In genomic region chr1:204406621-204407020, GRCh38 we compare ENCODE assay signal across 9 cellular contexts. TPM values are rescaled to one million over a fixed set of nuclear protein-coding genes. Genes with fewer than 3 reads are reported as not detected.
DNase-seq lines count a peak whose midpoint lies in the region; ATAC-seq, FAIRE-seq and TF ChIP-seq lines count a peak whose summit lies in the region.
"Had no signal": no experiment of that assay in that cellular context is flagged by ENCODE, and none has a peak within 500 bp of the region (broad histone marks: within the 10 kb centered on the region; RNA-seq: fewer than 3 reads in every experiment).

No MANE protein-coding gene starts in this region.

- peak overlapping the region; percentile 99 for H3K9ac ChIP-seq in Loucy (ENCODE audit: low read depth, low read length, poor library complexity, severe bottlenecking)

- peak overlapping the region; percentile 74 for H3K4me2 ChIP-seq in Loucy (ENCODE audit: low read depth, low read length, poor library complexity, severe bottlenecking)

- H3K9me2 ChIP-seq in Loucy (replicated peaks; ENCODE audit: low read depth, low read length): no peaks in the 10 kb centered on the region

- H3K4me3 ChIP-seq in BJ (ENCODE audit: low read depth, low read length) (peak overlapping the region; percentile 72), Loucy (ENCODE audit: low read length, poor library complexity, severe bottlenecking) (peak overlapping the region; percentile 99), ectodermal cell (ENCODE audit: insufficient read depth, low read depth, low read length) (peak overlapping the region; percentile 94)

- peaks cover 98% of the 10 kb centered on the region for H3K79me2 ChIP-seq in Loucy (ENCODE audit: insufficient read depth, low read length)

- H3K4me1 Mint-ChIP-seq in neural crest cell: peaks cover 40% of the 10 kb centered on the region

- peak overlapping the region; percentile 98 for H3K4me3 Mint-ChIP-seq in neural crest cell

- H3K9me3 ChIP-seq in Loucy (ENCODE audit: insufficient read depth, low read depth, low read length) (no peaks in the 10 kb centered on the region), ectodermal cell (ENCODE audit: control insufficient read depth, low read length) (no peaks in the 10 kb centered on the region)

- no peak overlapping the region for H2AFZ ChIP-seq in Loucy (ENCODE audit: low read length)

- no peaks in the 10 kb centered on the region for H3F3A ChIP-seq in Loucy (ENCODE audit: low read depth)

- H3K9me3 Mint-ChIP-seq in neural crest cell: no peaks in the 10 kb centered on the region

- no peaks in the 10 kb centered on the region for H3K27me3 Mint-ChIP-seq in neural crest cell (ENCODE audit: low read depth)

- POLR2A ChIA-PET in BJ (lab: Charles Lee): no interaction called here

- no peak overlapping the region for H3K27ac Mint-ChIP-seq in neural crest cell (ENCODE audit: unreplicated experiment)

- peaks cover 6% of the 10 kb centered on the region for H3K36me3 ChIP-seq in BJ (ENCODE audit: control insufficient read depth, insufficient read depth, low read length)
- peaks cover 41% of the 10 kb centered on the region for H3K36me3 ChIP-seq in Loucy (ENCODE audit: insufficient read depth, low read length)
- peaks cover 17% of the 10 kb centered on the region for H3K36me3 ChIP-seq in ectodermal cell (ENCODE audit: control insufficient read depth, insufficient read depth, low read length)

- no peak for FAIRE-seq in H54 (lab: Jason Lieb, UNC)

- no peaks in the 10 kb centered on the region for H3K27me3 ChIP-seq in BJ (ENCODE audit: control insufficient read depth, insufficient read depth, low read length)
- H3K27me3 ChIP-seq in Loucy (ENCODE audit: insufficient read depth, low read length, poor library complexity, severe bottlenecking): peaks cover 8% of the 10 kb centered on the region
- no peaks in the 10 kb centered on the region for H3K27me3 ChIP-seq in ectodermal cell (ENCODE audit: control insufficient read depth, insufficient read depth, low read length, poor library complexity, severe bottlenecking)

- CTCF ChIA-PET in BJ (lab: Yijun Ruan, JAX): interaction anchor here (0.8 to 4.9 kb wide), 4 partner anchors 10 to 193 kb away, joined by 3 to 59 read pairs (median 8); partner anchors contain the start of gene GOLT1A

- ATAC-seq in GM18870 (IDR thresholded peaks at IDR 0.05; ENCODE audit: unreplicated experiment) (no peak), HG03039 (IDR thresholded peaks at IDR 0.05; ENCODE audit: unreplicated experiment) (no peak)

- H4K20me1 ChIP-seq in Loucy (ENCODE audit: insufficient read depth, low read length, poor library complexity, severe bottlenecking): peaks cover 87% of the 10 kb centered on the region

- no peak for TF ChIP-seq POLR2A in H54 (IDR thresholded peaks at IDR 0.05; ENCODE audit: low read depth, low read length)

- TF ChIP-seq CTCF in BJ (IDR thresholded peaks at IDR 0.05; ENCODE audit: insufficient read depth, low read depth, low read length) (no peak), Loucy (conservative IDR thresholded peaks at IDR 0.05; ENCODE audit: low read length) (no peak), neural crest cell (conservative IDR thresholded peaks at IDR 0.05) (no peak)

- 86 to 90% methylated on average over 3 of the region's 4 CpGs for WGBS in ectodermal cell, 2 experiments

- H3K27ac ChIP-seq in ectodermal cell (ENCODE audit: insufficient read depth, low read depth, low read length, poor library complexity, severe bottlenecking): no peak overlapping the region

- no peaks in the 10 kb centered on the region for H3K36me3 Mint-ChIP-seq in neural crest cell (ENCODE audit: low read depth)

- H3K4me1 ChIP-seq in Loucy (ENCODE audit: insufficient read depth, low read length, poor library complexity, severe bottlenecking): peaks cover 35% of the 10 kb centered on the region
- no peaks in the 10 kb centered on the region for H3K4me1 ChIP-seq in ectodermal cell (ENCODE audit: control insufficient read depth, insufficient read depth, low read length)

- no peak for DNase-seq in BJ (ENCODE audit: low read depth)
- no peak for DNase-seq in neural crest cell (ENCODE audit: low read depth, low spot score)
- no peak for DNase-seq in H4 (ENCODE audit: low spot score)
- DNase-seq in H54 (ENCODE audit: insufficient read length, low spot score): no peak
- DNase-seq: T-helper 9 cell had no signal

RNA-seq across cellular contexts. Expression of gene PPP1R15B, which starts 5.0 kb away (rescaled TPM):
- 24.6 and 30.2 TPM in 2 replicates for polyA plus RNA-seq in BJ (2011; rRNA removed)
- 30.7 and 41.6 TPM in 2 replicates for polyA minus RNA-seq in BJ (2011; rRNA and poly(A)+ RNA removed)
- polyA plus RNA-seq in ectodermal cell (2013, experiment 1 of 4): 30.9 TPM
- polyA plus RNA-seq in ectodermal cell (2013, experiment 2 of 4): 34.1 TPM
- polyA plus RNA-seq in ectodermal cell (2013, experiment 3 of 4): 25.7 TPM
- 26.7 TPM for polyA plus RNA-seq in ectodermal cell (2013, experiment 4 of 4)
- 45.8 and 46.6 TPM in 2 replicates for total RNA-seq in neural crest cell
- 17.9 and 19.2 TPM in 2 replicates for total RNA-seq in H4 (2014; rRNA removed; shearing (Covaris generic))

RNA-seq across cellular contexts. Expression of gene PLEKHA6, which starts 46.9 kb away (rescaled TPM):
- 3.0 and 4.2 TPM in 2 replicates for polyA plus RNA-seq in BJ (2011; rRNA removed)
- 2.4 and 2.7 TPM in 2 replicates for polyA minus RNA-seq in BJ (2011; rRNA and poly(A)+ RNA removed)
- polyA plus RNA-seq in ectodermal cell (2013, experiment 1 of 4): 6.3 TPM
- polyA plus RNA-seq in ectodermal cell (2013, experiment 2 of 4): 5.9 TPM
- polyA plus RNA-seq in ectodermal cell (2013, experiment 3 of 4): 4.2 TPM
- polyA plus RNA-seq in ectodermal cell (2013, experiment 4 of 4): 4.6 TPM
- 4.0 and 4.5 TPM in 2 replicates for total RNA-seq in neural crest cell
- 1.2 and 3.4 TPM in 2 replicates for total RNA-seq in H4 (2014; rRNA removed; shearing (Covaris generic))
